22 cellular contexts compared by ENCODE assay signal in the genomic region with DNA sequence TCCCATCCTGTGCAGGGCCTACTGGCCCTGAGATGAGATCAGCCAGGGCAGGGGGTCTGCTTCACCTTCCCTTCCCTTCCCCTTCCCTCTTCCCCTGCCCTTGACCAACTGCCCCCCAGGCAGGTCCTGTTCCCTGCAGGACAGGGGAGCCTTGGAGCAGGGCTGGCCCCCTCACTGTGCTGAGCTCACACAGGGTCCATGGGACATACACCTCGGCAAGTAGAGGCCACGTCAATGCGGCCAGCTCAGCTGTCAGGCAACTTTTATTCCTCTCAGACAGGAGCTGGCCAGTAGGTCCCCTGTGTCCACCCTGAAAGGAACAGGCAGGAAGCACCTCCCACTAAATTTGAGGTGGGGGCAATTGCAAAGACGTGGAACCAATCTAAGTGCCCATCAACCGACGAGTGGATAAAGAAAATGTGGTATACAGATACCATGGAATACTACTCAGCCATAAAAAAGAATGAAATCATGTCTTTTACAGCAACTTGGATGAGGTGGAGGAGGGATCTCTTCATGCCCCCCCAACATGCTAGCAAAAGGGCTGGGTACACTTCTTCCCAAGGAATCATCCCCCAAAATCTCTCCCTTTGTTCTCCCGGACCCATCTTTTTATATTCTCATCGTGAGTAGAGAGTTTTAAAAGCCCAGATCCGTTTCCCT.
"Had no signal": no experiment of that assay in that cellular context is flagged by ENCODE, and none has a peak within 500 bp of the region (broad histone marks: within the 10 kb centered on the region; RNA-seq: fewer than 3 reads in every experiment).

No MANE protein-coding gene starts in this region.

- H3K9ac ChIP-seq: parathyroid adenoma had no signal

- H3K27ac Mint-ChIP-seq: activated CD4-positive, alpha-beta T cell treated with anti-CD3 and anti-CD28 coated beads, Interleukin-2, amount 10 ng/mL, durations not matched to agents 24 days and 14 days; activated CD8-positive, alpha-beta T cell treated with anti-CD3 and anti-CD28 coated beads, Interleukin-2, amount 10 ng/mL, durations not matched to agents 7 days and 5 days; activated naive CD8-positive, alpha-beta T cell; activated T-helper 2 cell treated with anti-CD3 and anti-CD28 coated beads, Interferon-gamma antibody, Interleukin-2, Interleukin-4, amounts not matched to agents 10 μg/mL and 5 μg/mL and 100 μg/mL, durations not matched to agents 14 hours and 24 hours and 36 hours; stimulated activated effector memory CD8-positive, alpha-beta T cell treated with anti-CD3 and anti-CD28 coated beads, Interleukin-12 subunit alpha, Interleukin-12 subunit beta, amount 100 ng/mL, for 72 hours; stimulated activated naive CD8-positive, alpha-beta T cell treated with anti-CD3 and anti-CD28 coated beads, Interleukin-15, Interleukin-2, amounts not matched to agents 100 ng/mL and 50 ng/mL, for 24 hours; type B pancreatic cell had no signal

- H3K27ac ChIP-seq: body of pancreas, epithelial cell of prostate, left lung, parathyroid adenoma, psoas muscle, right lobe of liver, skin epidermis had no signal

- H3K27me3 Mint-ChIP-seq: activated naive CD8-positive, alpha-beta T cell had no signal

- H3K4me1 ChIP-seq: parathyroid adenoma, psoas muscle had no signal

- H3K79me2 ChIP-seq: parathyroid adenoma had no signal

- H2AFZ ChIP-seq: parathyroid adenoma had no signal

- H3K9me3 Mint-ChIP-seq: activated CD4-positive, alpha-beta T cell treated with anti-CD3 and anti-CD28 coated beads, Interleukin-2, amount 10 ng/mL, durations not matched to agents 24 days and 14 days; activated T-helper 2 cell treated with anti-CD3 and anti-CD28 coated beads, Interferon-gamma antibody, Interleukin-2, Interleukin-4, amounts not matched to agents 10 μg/mL and 5 μg/mL and 100 μg/mL, durations not matched to agents 14 hours and 24 hours and 36 hours; stimulated activated effector memory CD8-positive, alpha-beta T cell treated with anti-CD3 and anti-CD28 coated beads, Interleukin-12 subunit alpha, Interleukin-12 subunit beta, amount 100 ng/mL, for 72 hours; stimulated activated naive CD8-positive, alpha-beta T cell treated with anti-CD3 and anti-CD28 coated beads, Interleukin-15, Interleukin-2, amounts not matched to agents 100 ng/mL and 50 ng/mL, for 24 hours had no signal

- H3K4me3 ChIP-seq: body of pancreas, left lung, psoas muscle, right lobe of liver, skin epidermis had no signal

- H3K9me3 ChIP-seq: body of pancreas, left lung, psoas muscle, right lobe of liver had no signal

- H3K4me3 Mint-ChIP-seq: activated CD4-positive, alpha-beta T cell treated with anti-CD3 and anti-CD28 coated beads, Interleukin-2, amount 10 ng/mL, durations not matched to agents 24 days and 14 days; activated CD8-positive, alpha-beta T cell treated with anti-CD3 and anti-CD28 coated beads, Interleukin-2, amount 10 ng/mL, durations not matched to agents 7 days and 5 days; activated naive CD8-positive, alpha-beta T cell; stimulated activated effector memory CD8-positive, alpha-beta T cell treated with anti-CD3 and anti-CD28 coated beads, Interleukin-12 subunit alpha, Interleukin-12 subunit beta, amount 100 ng/mL, for 72 hours; stimulated activated naive CD8-positive, alpha-beta T cell treated with anti-CD3 and anti-CD28 coated beads, Interleukin-15, Interleukin-2, amounts not matched to agents 100 ng/mL and 50 ng/mL, for 24 hours; type B pancreatic cell had no signal

- ATAC-seq: activated CD8-positive, alpha-beta T cell treated with anti-CD3 and anti-CD28 coated beads, Interleukin-2, amount 10 ng/mL, durations not matched to agents 7 days and 5 days; body of pancreas; left lung; psoas muscle; right lobe of liver; stimulated activated effector memory CD8-positive, alpha-beta T cell treated with anti-CD3 and anti-CD28 coated beads, Interleukin-12 subunit alpha, Interleukin-12 subunit beta, amount 100 ng/mL, for 72 hours had no signal

- DNase-seq: activated CD4-positive, alpha-beta T cell treated with anti-CD3 and anti-CD28 coated beads, Interleukin-2, amount 10 ng/mL, durations not matched to agents 24 days and 14 days; activated CD4-positive, CD25-positive, alpha-beta regulatory T cell treated with anti-CD3 and anti-CD28 coated beads, Interleukin-2, amount 50 U/mL, for 72 hours; activated CD8-positive, alpha-beta T cell treated with anti-CD3 and anti-CD28 coated beads, Interleukin-2, amount 10 ng/mL, durations not matched to agents 7 days and 5 days; activated naive CD4-positive, alpha-beta T cell treated with Interleukin-2 at 50 U/mL for 16 hours; body of pancreas; cortex of kidney; kidney glomerular epithelial cell; left lung; nucleus accumbens; psoas muscle; right lobe of liver; stimulated activated CD4-positive, alpha-beta T cell treated with anti-CD3 and anti-CD28 coated beads, Interleukin-4, amount 100 ng/mL, for 24 hours; substantia nigra; T-helper 2 cell had no signal

- H3K27me3 ChIP-seq: right lobe of liver had no signal

- H3K36me3 Mint-ChIP-seq: stimulated activated effector memory CD8-positive, alpha-beta T cell treated with anti-CD3 and anti-CD28 coated beads, Interleukin-12 subunit alpha, Interleukin-12 subunit beta, amount 100 ng/mL, for 72 hours; type B pancreatic cell had no signal

- H3K36me3 ChIP-seq: left lung, right lobe of liver had no signal
